32 cellular contexts compared by ENCODE assay signal in the genomic region with DNA sequence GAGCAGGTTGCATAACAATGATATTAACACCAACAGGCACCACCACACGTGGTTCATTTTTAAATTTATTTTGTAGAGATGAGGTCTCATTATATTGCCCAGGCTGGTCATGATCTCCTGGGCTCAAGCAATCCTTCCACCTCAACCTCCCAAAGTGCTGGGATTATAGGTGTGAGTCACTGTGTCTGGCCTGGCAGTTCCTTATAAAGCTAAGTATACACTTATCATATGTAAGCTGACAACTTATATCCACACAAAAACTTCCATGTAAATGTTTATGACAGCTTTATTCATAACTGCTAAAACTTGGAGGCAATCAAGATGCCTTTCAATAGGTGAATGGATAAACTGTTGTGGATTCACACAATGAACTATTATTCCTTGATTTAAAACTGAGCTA.
"Had no signal": no experiment of that assay in that cellular context is flagged by ENCODE, and none has a peak within 500 bp of the region (broad histone marks: within the 10 kb centered on the region; RNA-seq: fewer than 3 reads in every experiment).

No MANE protein-coding gene starts in this region.

- H3K27me3 ChIP-seq: body of pancreas, esophagus squamous epithelium, heart left ventricle had no signal

- ATAC-seq: activated CD4-positive, alpha-beta T cell treated with anti-CD3 and anti-CD28 coated beads for 36 hours; activated CD8-positive, alpha-beta memory T cell treated with anti-CD3 and anti-CD28 coated beads, Interleukin-2, amount 10 ng/mL, durations not matched to agents 7 days and 5 days; activated CD8-positive, alpha-beta T cell treated with anti-CD3 and anti-CD28 coated beads, Interleukin-2, amount 10 ng/mL, durations not matched to agents 7 days and 5 days; body of pancreas; effector memory CD8-positive, alpha-beta T cell; heart left ventricle; T-cell had no signal

- H3K27ac ChIP-seq: body of pancreas, esophagus squamous epithelium, heart left ventricle, WERI-Rb-1 had no signal

- H3K4me1 ChIP-seq: body of pancreas, heart left ventricle had no signal

- H3K9me3 Mint-ChIP-seq: effector memory CD8-positive, alpha-beta T cell had no signal

- H3K4me1 Mint-ChIP-seq: activated B cell treated with CpG ODN at 0.5 μM for 24 hours had no signal

- H3K27me3 Mint-ChIP-seq: activated B cell treated with CpG ODN at 0.5 μM for 24 hours; activated CD4-positive, alpha-beta memory T cell treated with anti-CD3 and anti-CD28 coated beads for 36 hours; activated CD4-positive, alpha-beta T cell treated with anti-CD3 and anti-CD28 coated beads for 36 hours; activated CD4-positive, alpha-beta T cell treated with anti-CD3 and anti-CD28 coated beads, Interleukin-2, amount 10 ng/mL, durations not matched to agents 24 days and 14 days; activated CD8-positive, alpha-beta memory T cell treated with anti-CD3 and anti-CD28 coated beads, Interleukin-2, amount 10 ng/mL, durations not matched to agents 7 days and 5 days; activated naive CD8-positive, alpha-beta T cell; T-cell had no signal

- H3K4me3 Mint-ChIP-seq: activated B cell treated with CpG ODN at 0.5 μM for 24 hours; activated CD4-positive, alpha-beta memory T cell treated with anti-CD3 and anti-CD28 coated beads for 36 hours; activated CD4-positive, alpha-beta T cell treated with anti-CD3 and anti-CD28 coated beads for 36 hours; activated CD4-positive, alpha-beta T cell treated with anti-CD3 and anti-CD28 coated beads, Interleukin-2, amount 10 ng/mL, durations not matched to agents 24 days and 14 days; activated CD8-positive, alpha-beta memory T cell treated with anti-CD3 and anti-CD28 coated beads, Interleukin-2, amount 10 ng/mL, durations not matched to agents 7 days and 5 days; activated CD8-positive, alpha-beta T cell treated with anti-CD3 and anti-CD28 coated beads, Interleukin-2, amount 10 ng/mL, durations not matched to agents 7 days and 5 days; activated naive CD4-positive, alpha-beta T cell treated with anti-CD3 and anti-CD28 coated beads for 36 hours; activated naive CD8-positive, alpha-beta T cell; activated T-helper 1 cell treated with anti-CD3 and anti-CD28 coated beads, Interleukin-12 subunit alpha, Interleukin-12 subunit beta, Interleukin-2, Interleukin-4 antibody, amounts not matched to agents 30 ng/mL and 10 ng/mL and 1 ng/mL, durations not matched to agents 14 hours and 24 hours and 36 hours; effector memory CD8-positive, alpha-beta T cell; T-cell; T-helper 1 cell treated with Interleukin-12 subunit alpha and Interleukin-12 subunit beta and Interleukin-4 antibody, amounts not matched to agents 30 μg/mL and 1 μg/mL, for 36 hours had no signal

- H3K4me3 ChIP-seq: body of pancreas, esophagus squamous epithelium, heart left ventricle had no signal

- H3K9me3 ChIP-seq: body of pancreas had no signal

- DNase-seq: activated B cell treated with CpG ODN at 0.5 μM for 24 hours; activated CD4-positive, alpha-beta memory T cell treated with anti-CD3 and anti-CD28 coated beads for 36 hours; activated CD4-positive, alpha-beta T cell treated with anti-CD3 and anti-CD28 coated beads for 36 hours; activated CD4-positive, alpha-beta T cell treated with anti-CD3 and anti-CD28 coated beads, Interleukin-2, amount 10 ng/mL, durations not matched to agents 24 days and 14 days; activated CD4-positive, CD25-positive, alpha-beta regulatory T cell treated with anti-CD3 and anti-CD28 coated beads, Interleukin-2, amount 50 U/mL, for 72 hours; activated CD8-positive, alpha-beta memory T cell treated with anti-CD3 and anti-CD28 coated beads, Interleukin-2, amount 10 ng/mL, durations not matched to agents 7 days and 5 days; activated CD8-positive, alpha-beta memory T cell treated with anti-CD3 and anti-CD28 coated beads, Interleukin-2, amount 50 U/mL, for 4 hours; activated CD8-positive, alpha-beta T cell treated with anti-CD3 and anti-CD28 coated beads, Interleukin-2, amount 10 ng/mL, durations not matched to agents 7 days and 5 days; activated effector memory CD4-positive, alpha-beta T cell treated with anti-CD3 and anti-CD28 coated beads, Interleukin-2, amount 50 U/mL, for 16 hours; activated naive CD4-positive, alpha-beta T cell treated with anti-CD3 and anti-CD28 coated beads for 36 hours; activated T-cell treated with anti-CD3 and anti-CD28 coated beads, Interleukin-2, amount 50 U/mL, for 1 hour; activated T-cell treated with anti-CD3 and anti-CD28 coated beads, Interleukin-2, amount 50 U/mL, for 48 hours; amygdala; aorta; body of pancreas; caudate nucleus; cortex of kidney; dermis blood vessel endothelial cell; effector CD4-positive, alpha-beta T cell; effector memory CD8-positive, alpha-beta T cell; erythroblast; esophagus squamous epithelium; foreskin fibroblast; heart left ventricle; SW 1271; T-cell; T1000; WERI-Rb-1 had no signal

- H3K27ac Mint-ChIP-seq: activated B cell treated with CpG ODN at 0.5 μM for 24 hours; activated CD4-positive, alpha-beta memory T cell treated with anti-CD3 and anti-CD28 coated beads for 36 hours; activated CD4-positive, alpha-beta T cell treated with anti-CD3 and anti-CD28 coated beads for 36 hours; activated CD4-positive, alpha-beta T cell treated with anti-CD3 and anti-CD28 coated beads, Interleukin-2, amount 10 ng/mL, durations not matched to agents 24 days and 14 days; activated CD8-positive, alpha-beta memory T cell treated with anti-CD3 and anti-CD28 coated beads, Interleukin-2, amount 10 ng/mL, durations not matched to agents 7 days and 5 days; activated CD8-positive, alpha-beta T cell treated with anti-CD3 and anti-CD28 coated beads, Interleukin-2, amount 10 ng/mL, durations not matched to agents 7 days and 5 days; activated naive CD4-positive, alpha-beta T cell treated with anti-CD3 and anti-CD28 coated beads for 36 hours; activated naive CD8-positive, alpha-beta T cell; activated T-helper 1 cell treated with anti-CD3 and anti-CD28 coated beads, Interleukin-12 subunit alpha, Interleukin-12 subunit beta, Interleukin-2, Interleukin-4 antibody, amounts not matched to agents 30 ng/mL and 10 ng/mL and 1 ng/mL, durations not matched to agents 14 hours and 24 hours and 36 hours; activated T-helper 2 cell treated with anti-CD3 and anti-CD28 coated beads, Interferon-gamma antibody, Interleukin-2, Interleukin-4, amounts not matched to agents 10 μg/mL and 5 μg/mL and 100 μg/mL, durations not matched to agents 14 hours and 24 hours and 36 hours; effector memory CD8-positive, alpha-beta T cell; T-cell; T-helper 1 cell treated with Interleukin-12 subunit alpha and Interleukin-12 subunit beta and Interleukin-4 antibody, amounts not matched to agents 30 μg/mL and 1 μg/mL, for 36 hours had no signal
